In the genomic region with DNA sequence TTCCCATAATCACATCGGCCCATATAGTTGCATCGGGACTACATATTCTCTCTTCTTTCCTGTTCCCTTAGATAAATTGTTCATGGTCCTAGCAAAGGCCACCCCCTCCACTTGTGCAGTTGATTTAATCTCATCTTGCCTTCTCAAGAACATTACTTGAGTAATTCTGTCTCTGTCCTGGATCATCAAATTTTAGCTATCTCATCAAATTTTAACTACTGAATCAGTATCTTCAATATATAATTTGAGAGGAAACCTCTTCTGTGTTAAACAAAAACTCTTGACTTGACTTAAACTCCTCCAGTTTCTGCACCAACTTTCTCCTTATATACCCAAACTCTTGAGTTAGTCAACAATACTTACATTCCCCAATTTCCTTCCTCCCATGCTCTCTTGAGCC, we compare ENCODE assay signal across 12 cellular contexts. TPM values are rescaled to one million over a fixed set of nuclear protein-coding genes. Genes with fewer than 3 reads are reported as not detected.
"Had no signal": no experiment of that assay in that cellular context is flagged by ENCODE, and none has a peak within 500 bp of the region (broad histone marks: within the 10 kb centered on the region; RNA-seq: fewer than 3 reads in every experiment).

No MANE protein-coding gene starts in this region.

- DNase-seq: GM23248, GOT3, H7, H9, HCEC 1CT, HFFc6 had no signal

- H3K9ac ChIP-seq: GM23248 had no signal

- H3K36me3 ChIP-seq: HAP-1 had no signal

- H3K4me3 ChIP-seq: GM23248, GM23338, HAP-1 had no signal

- ATAC-seq: GM23338, HCT116 had no signal

- H3K27ac ChIP-seq: GM23248 had no signal

- H2AFZ ChIP-seq: GM23248, GM23338 had no signal

- FAIRE-seq: H1, H54 had no signal

- H3K9me3 ChIP-seq: HAP-1 had no signal

- H3K4me2 ChIP-seq: GM23338 had no signal

- H3K4me1 ChIP-seq: HAP-1 had no signal

RNA-seq across cellular contexts. Expression of a gene that starts 4.2 kb away (rescaled TPM):
- total RNA-seq: GM23248, GM23338, H1, H4, H7, H9, HFFc6 had no signal
- polyA plus RNA-seq: GM23248, GM23338, H1 had no signal

RNA-seq across cellular contexts. Expression of a gene that starts 18.9 kb away (rescaled TPM):
- total RNA-seq: GM23248, GM23338, H1, H4, H7, H9, HFFc6 had no signal
- polyA plus RNA-seq: GM23248, GM23338, H1 had no signal

RNA-seq across cellular contexts. Expression of a gene that starts 19.7 kb away (rescaled TPM):
- total RNA-seq: GM23248, GM23338, H1, H4, H7, H9, HFFc6 had no signal
- polyA plus RNA-seq: GM23248, GM23338, H1 had no signal
